In genomic region chr19:9799162-9799561, GRCh38 we compare ENCODE assay signal across 21 cellular contexts. TPM values are rescaled to one million over a fixed set of nuclear protein-coding genes. Genes with fewer than 3 reads are reported as not detected.
DNase-seq lines count a peak whose midpoint lies in the region; ATAC-seq and TF ChIP-seq lines count a peak whose summit lies in the region.
"Had no signal": no experiment of that assay in that cellular context is flagged by ENCODE, and none has a peak within 500 bp of the region (broad histone marks: within the 10 kb centered on the region; RNA-seq: fewer than 3 reads in every experiment).

No MANE protein-coding gene starts in this region.

- no peak overlapping the region for H3K4me3 Mint-ChIP-seq in activated CD8-positive, alpha-beta memory T cell treated with anti-CD3 and anti-CD28 coated beads, Interleukin-2, amount 10 ng/mL, durations not matched to agents 7 days and 5 days
- H3K4me3 Mint-ChIP-seq in activated CD8-positive, alpha-beta T cell treated with anti-CD3 and anti-CD28 coated beads for 36 hours: no peak overlapping the region
- H3K4me3 Mint-ChIP-seq in progenitor cell of endocrine pancreas (ENCODE audit: low read depth): no peak overlapping the region
- H3K4me3 Mint-ChIP-seq: CD8-positive, alpha-beta T cell; H9 had no signal

- H3K27ac Mint-ChIP-seq in activated CD8-positive, alpha-beta memory T cell treated with anti-CD3 and anti-CD28 coated beads, Interleukin-2, amount 10 ng/mL, durations not matched to agents 7 days and 5 days: peak overlapping the region; percentile 20
- peak overlapping the region; percentile 47 for H3K27ac Mint-ChIP-seq in activated CD8-positive, alpha-beta T cell treated with anti-CD3 and anti-CD28 coated beads for 36 hours
- peak overlapping the region; percentile 73 for H3K27ac Mint-ChIP-seq in progenitor cell of endocrine pancreas
- H3K27ac Mint-ChIP-seq: CD8-positive, alpha-beta T cell; H9 had no signal

- POLR2A ChIA-PET in activated CD8-positive, alpha-beta T cell treated with anti-CD3 and anti-CD28 coated beads for 36 hours (lab: Charles Lee): interaction anchor here (0.8 kb wide), 1 partner anchor 176 kb away, joined by 3 read pairs; no protein-coding TSS in a partner anchor

- H3K9me3 Mint-ChIP-seq in activated CD8-positive, alpha-beta memory T cell treated with anti-CD3 and anti-CD28 coated beads, Interleukin-2, amount 10 ng/mL, durations not matched to agents 7 days and 5 days (ENCODE audit: low read depth): no peaks in the 10 kb centered on the region
- no peaks in the 10 kb centered on the region for H3K9me3 Mint-ChIP-seq in activated CD8-positive, alpha-beta T cell treated with anti-CD3 and anti-CD28 coated beads for 36 hours
- no peaks in the 10 kb centered on the region for H3K9me3 Mint-ChIP-seq in progenitor cell of endocrine pancreas (ENCODE audit: low read depth)
- H3K9me3 Mint-ChIP-seq: CD8-positive, alpha-beta T cell; H9 had no signal

- H3K27me3 Mint-ChIP-seq in activated CD8-positive, alpha-beta memory T cell treated with anti-CD3 and anti-CD28 coated beads, Interleukin-2, amount 10 ng/mL, durations not matched to agents 7 days and 5 days: no peaks in the 10 kb centered on the region
- no peaks in the 10 kb centered on the region for H3K27me3 Mint-ChIP-seq in activated CD8-positive, alpha-beta T cell treated with anti-CD3 and anti-CD28 coated beads for 36 hours
- H3K27me3 Mint-ChIP-seq in progenitor cell of endocrine pancreas: no peaks in the 10 kb centered on the region

- H3K36me3 Mint-ChIP-seq in activated CD8-positive, alpha-beta memory T cell treated with anti-CD3 and anti-CD28 coated beads, Interleukin-2, amount 10 ng/mL, durations not matched to agents 7 days and 5 days: peaks cover 9% of the 10 kb centered on the region
- peaks cover 2% of the 10 kb centered on the region for H3K36me3 Mint-ChIP-seq in activated CD8-positive, alpha-beta T cell treated with anti-CD3 and anti-CD28 coated beads for 36 hours (ENCODE audit: low read depth)
- H3K36me3 Mint-ChIP-seq in progenitor cell of endocrine pancreas (ENCODE audit: insufficient read depth): no peaks in the 10 kb centered on the region

- TF ChIP-seq CTCF in HL-60 (IDR thresholded peaks at IDR 0.05; ENCODE audit: insufficient read depth, low read length): no peak
- TF ChIP-seq CTCF in activated CD8-positive, alpha-beta T cell treated with anti-CD3 and anti-CD28 coated beads for 36 hours (IDR thresholded peaks at IDR 0.05): no peak
- no peak for TF ChIP-seq CTCF in progenitor cell of endocrine pancreas (IDR thresholded peaks at IDR 0.05; ENCODE audit: unreplicated experiment)

- H3K4me3 ChIP-seq in HL-60 (replicated peaks; ENCODE audit: insufficient read depth, low read length): no peak overlapping the region
- H3K4me3 ChIP-seq: BLaER1, GM12878, MG63 had no signal

- peak; percentile 37 for ATAC-seq in activated CD8-positive, alpha-beta memory T cell treated with anti-CD3 and anti-CD28 coated beads, Interleukin-2, amount 10 ng/mL, durations not matched to agents 7 days and 5 days
- no peak for ATAC-seq in activated CD8-positive, alpha-beta T cell treated with anti-CD3 and anti-CD28 coated beads for 36 hours
- ATAC-seq: CD8-positive, alpha-beta T cell; GM12878; Right ventricle myocardium inferior had no signal

- DNase-seq in activated CD8-positive, alpha-beta memory T cell treated with anti-CD3 and anti-CD28 coated beads, Interleukin-2, amount 10 ng/mL, durations not matched to agents 7 days and 5 days: no peak
- no peak for DNase-seq in activated CD8-positive, alpha-beta memory T cell treated with anti-CD3 and anti-CD28 coated beads, Interleukin-2, amount 50 U/mL, for 48 hours
- no peak for DNase-seq in HL-60 (ENCODE audit: low read depth in 1 of 2, low spot score in 1 of 2)
- no peak for DNase-seq in activated CD8-positive, alpha-beta T cell treated with anti-CD3 and anti-CD28 coated beads for 36 hours
- no peak for DNase-seq in progenitor cell of endocrine pancreas (ENCODE audit: low spot score, unreplicated experiment)
- no peak for DNase-seq in DMS53 (lab: John Stamatoyannopoulos, UW)
- DNase-seq in head of caudate nucleus: no peak
- DNase-seq: Calu3; CD8-positive, alpha-beta T cell; EL; H9; IMR-90; Karpas-422; MG63; NCI-H1105; NCI-H1694; NCI-H2081 treated with DMSO at 0.1 percent for 48 hours; NK-92 treated with Interleukin-12 subunit alpha and Interleukin-12 subunit beta, amount 100 ng/mL, for 24 hours had no signal

- H3K4me1 Mint-ChIP-seq in activated CD8-positive, alpha-beta memory T cell treated with anti-CD3 and anti-CD28 coated beads, Interleukin-2, amount 10 ng/mL, durations not matched to agents 7 days and 5 days: peaks cover 27% of the 10 kb centered on the region
- H3K4me1 Mint-ChIP-seq in activated CD8-positive, alpha-beta T cell treated with anti-CD3 and anti-CD28 coated beads for 36 hours (ENCODE audit: low read depth): peaks cover 13% of the 10 kb centered on the region
- peaks cover 2% of the 10 kb centered on the region for H3K4me1 Mint-ChIP-seq in progenitor cell of endocrine pancreas (ENCODE audit: low read depth)

- CTCF ChIA-PET in activated CD8-positive, alpha-beta memory T cell treated with anti-CD3 and anti-CD28 coated beads, Interleukin-2, amount 10 ng/mL, durations not matched to agents 7 days and 5 days (lab: Charles Lee): interaction anchor here (0.6 to 3.4 kb wide), 7 partner anchors 9 to 957 kb away, joined by 3 to 11 read pairs (median 5); no protein-coding TSS in a partner anchor
- CTCF ChIA-PET in activated CD8-positive, alpha-beta T cell treated with anti-CD3 and anti-CD28 coated beads for 36 hours (lab: Charles Lee): interaction anchor here (1.0 to 1.9 kb wide), 2 partner anchors 9 to 173 kb away, joined by 3 to 9 read pairs; no protein-coding TSS in a partner anchor

- intact Hi-C loops in activated CD8-positive, alpha-beta T cell treated with anti-CD3 and anti-CD28 coated beads for 36 hours (cut with micrococcal nuclease): loop anchor here (5.0 kb wide), 1 partner anchor 212 kb away; no protein-coding TSS in a partner anchor
- intact Hi-C loops in head of caudate nucleus (cut with DNase I): loop anchor here (10.0 kb wide), 1 partner anchor 594 kb away; no protein-coding TSS in a partner anchor

- no peaks in the 10 kb centered on the region for H3K27me3 ChIP-seq in HL-60 (ENCODE audit: insufficient read depth, poor library complexity, severe bottlenecking)
- H3K27me3 ChIP-seq: BLaER1, MG63 had no signal

- peak overlapping the region; percentile 55 for H3K27ac ChIP-seq in HL-60 (replicated peaks)
- H3K27ac ChIP-seq: BLaER1 had no signal

RNA-seq across cellular contexts. Expression of gene FBXL12, which starts 19.7 kb away (rescaled TPM):
- total RNA-seq in activated CD8-positive, alpha-beta memory T cell treated with anti-CD3 and anti-CD28 coated beads, Interleukin-2, amount 10 ng/mL, durations not matched to agents 7 days and 5 days: 10 to 100 TPM; 27.3 to 30.8 TPM
- 10 to 100 TPM; 24.2 to 26.7 TPM for total RNA-seq in activated CD8-positive, alpha-beta T cell treated with anti-CD3 and anti-CD28 coated beads for 36 hours
- 30.9 and 32.0 TPM in 2 replicates for total RNA-seq in progenitor cell of endocrine pancreas

RNA-seq across cellular contexts. Expression of gene UBL5, which starts 28.6 kb away (rescaled TPM):
- total RNA-seq in activated CD8-positive, alpha-beta memory T cell treated with anti-CD3 and anti-CD28 coated beads, Interleukin-2, amount 10 ng/mL, durations not matched to agents 7 days and 5 days: 100 to 1,000 TPM; 354 to 362 TPM
- 100 to 1,000 TPM; 313 to 321 TPM for total RNA-seq in activated CD8-positive, alpha-beta T cell treated with anti-CD3 and anti-CD28 coated beads for 36 hours
- total RNA-seq in progenitor cell of endocrine pancreas: 335 and 342 TPM in 2 replicates

RNA-seq across cellular contexts. Expression of gene ZNF846, which starts 30.6 kb away (rescaled TPM):
- total RNA-seq in activated CD8-positive, alpha-beta memory T cell treated with anti-CD3 and anti-CD28 coated beads, Interleukin-2, amount 10 ng/mL, durations not matched to agents 7 days and 5 days: 1 to 10 TPM; 6.0 to 9.6 TPM
- total RNA-seq in activated CD8-positive, alpha-beta T cell treated with anti-CD3 and anti-CD28 coated beads for 36 hours: 1 to 10 TPM; 5.1 to 6.1 TPM
- 33.3 and 34.0 TPM in 2 replicates for total RNA-seq in progenitor cell of endocrine pancreas

RNA-seq across cellular contexts. Expression of gene PIN1, which starts 36.0 kb away (rescaled TPM):
- total RNA-seq in activated CD8-positive, alpha-beta memory T cell treated with anti-CD3 and anti-CD28 coated beads, Interleukin-2, amount 10 ng/mL, durations not matched to agents 7 days and 5 days: 100 to 1,000 TPM; 103 to 116 TPM
- total RNA-seq in activated CD8-positive, alpha-beta T cell treated with anti-CD3 and anti-CD28 coated beads for 36 hours: 10 to 100 TPM; 79.9 to 81.4 TPM
- 83.3 and 90.6 TPM in 2 replicates for total RNA-seq in progenitor cell of endocrine pancreas

Comparison
In these comparisons a context has a peak if more than half of its experiments do, and no peak if none do; other contexts are left out.
1. H3K27ac Mint-ChIP-seq: peak in every context shown above with its lines; median percentile 73 in progenitor cell of endocrine pancreas; 47 in activated CD8-positive, alpha-beta T cell treated with anti-CD3 and anti-CD28 coated beads for 36 hours; 20 in activated CD8-positive, alpha-beta memory T cell treated with anti-CD3 and anti-CD28 coated beads, Interleukin-2, amount 10 ng/mL, durations not matched to agents 7 days and 5 days.